19 cellular contexts compared by ENCODE assay signal in the genomic region with DNA sequence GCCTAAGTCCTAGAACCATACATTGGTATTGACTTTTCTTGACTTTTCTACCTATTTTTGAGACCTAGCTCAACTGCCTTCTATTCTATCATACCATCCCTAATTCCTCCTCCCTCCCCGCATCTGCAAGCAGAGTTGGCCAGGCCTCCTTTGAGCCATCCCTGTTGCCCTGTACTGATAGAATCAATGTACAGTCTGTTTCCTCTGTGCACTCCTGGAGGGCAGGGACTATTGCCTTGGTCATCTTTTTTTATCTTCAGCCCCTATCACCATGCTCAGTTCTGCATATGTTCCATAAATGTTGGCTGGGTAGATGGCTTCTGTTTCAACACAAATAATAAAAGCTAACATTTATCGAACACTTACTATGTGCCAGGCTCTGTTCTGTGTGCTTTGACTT.
"Had no signal": no experiment of that assay in that cellular context is flagged by ENCODE, and none has a peak within 500 bp of the region (broad histone marks: within the 10 kb centered on the region; RNA-seq: fewer than 3 reads in every experiment).

No MANE protein-coding gene starts in this region.

- H3K27ac ChIP-seq: left lung, lower lobe of right lung, neutrophil, stomach, thoracic aorta, transverse colon had no signal

- H3K27ac Mint-ChIP-seq: memory B cell, nephron progenitor cell had no signal

- H3K36me3 Mint-ChIP-seq: memory B cell had no signal

- H3K4me3 Mint-ChIP-seq: memory B cell, nephron progenitor cell had no signal

- DNase-seq: cortex of kidney; effector memory CD4-positive, alpha-beta T cell; heart left ventricle; islet precursor cell; left lung; lower lobe of right lung; midbrain; nephron progenitor cell; stimulated activated CD4-positive, alpha-beta T cell treated with anti-CD3 and anti-CD28 coated beads, Interleukin-2, amount 100 ng/mL, for 24 hours; stimulated activated CD4-positive, alpha-beta T cell treated with anti-CD3 and anti-CD28 coated beads, Interleukin-4, amount 100 ng/mL, for 4 hours; stimulated activated naive CD4-positive, alpha-beta T cell; stomach; substantia nigra; transverse colon had no signal

- H3K36me3 ChIP-seq: heart left ventricle, left lung, lower lobe of right lung, neutrophil, stomach, thoracic aorta, transverse colon had no signal

- H3K9me3 ChIP-seq: heart left ventricle, left lung, lower lobe of right lung, neutrophil, stomach, thoracic aorta, transverse colon had no signal

- H3K27me3 ChIP-seq: heart left ventricle had no signal

- FAIRE-seq: endometrium, frontal cortex had no signal

- H3K4me3 ChIP-seq: heart left ventricle, left lung, lower lobe of right lung, stomach, thoracic aorta, transverse colon had no signal

- H3K9me3 Mint-ChIP-seq: memory B cell, nephron progenitor cell had no signal
